10 cellular contexts compared by ENCODE assay signal in the genomic region with DNA sequence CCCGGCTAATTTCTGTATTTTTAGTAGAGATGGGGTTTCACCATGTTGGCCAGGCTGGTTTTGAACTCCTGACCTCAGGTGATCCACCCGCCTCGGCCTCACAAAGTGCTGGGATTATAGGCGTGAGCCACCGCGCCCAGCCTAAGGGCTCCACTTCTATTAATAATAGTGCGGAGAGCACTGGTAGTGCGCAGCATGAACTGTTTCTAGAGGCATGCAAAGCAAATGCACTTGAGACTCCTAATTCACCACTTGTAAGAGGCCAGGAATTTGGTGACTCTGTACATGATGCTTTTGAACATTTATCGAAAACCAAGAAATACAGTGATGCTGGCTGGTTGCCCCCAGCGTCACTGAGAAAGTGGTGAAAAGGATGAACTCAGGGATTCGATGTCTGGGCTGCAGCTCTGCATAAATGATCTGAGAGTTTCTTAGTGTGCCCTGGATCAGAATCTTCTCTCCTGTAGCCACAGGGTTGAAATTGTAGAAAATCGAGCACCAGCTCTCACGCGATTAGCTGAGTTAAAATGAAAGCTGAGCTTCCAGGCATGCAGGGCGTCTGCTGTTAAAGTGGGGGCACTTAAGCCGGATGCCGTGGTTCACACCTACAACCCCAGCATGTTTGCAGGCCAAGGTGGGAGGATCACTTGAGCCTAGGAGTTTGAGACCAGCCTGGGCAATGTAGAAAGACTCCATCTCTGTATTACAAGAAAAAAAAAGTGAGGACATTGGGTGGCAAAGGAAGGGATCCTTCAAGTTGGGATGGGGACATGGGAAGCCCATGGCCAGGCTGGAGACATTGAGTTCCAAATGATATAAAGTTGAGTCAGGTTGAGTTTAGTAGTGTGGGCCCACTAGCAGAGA. TPM values are rescaled to one million over a fixed set of nuclear protein-coding genes. Genes with fewer than 3 reads are reported as not detected.
DNase-seq lines count a peak whose midpoint lies in the region; ATAC-seq and TF ChIP-seq lines count a peak whose summit lies in the region.
"Had no signal": no experiment of that assay in that cellular context is flagged by ENCODE, and none has a peak within 500 bp of the region (broad histone marks: within the 10 kb centered on the region; RNA-seq: fewer than 3 reads in every experiment).

No MANE protein-coding gene starts in this region.

- no peaks in the 10 kb centered on the region for H3K27me3 Mint-ChIP-seq in CD4-positive, CD25-positive, alpha-beta regulatory T cell

- peak overlapping the region; percentile 92 for H3K27ac ChIP-seq in CD4-positive, CD25-positive, alpha-beta regulatory T cell (ENCODE audit: insufficient read depth, low read length, poor library complexity, severe bottlenecking)
- peak overlapping the region; percentile 92 for H3K27ac ChIP-seq in OCI-LY3 (ENCODE audit: low read length)
- no peak overlapping the region for H3K27ac ChIP-seq in psoas muscle

- no peaks in the 10 kb centered on the region for H3K9me3 Mint-ChIP-seq in CD4-positive, CD25-positive, alpha-beta regulatory T cell

- H4K20me1 ChIP-seq in OCI-LY3 (ENCODE audit: insufficient read depth, low read length): peaks cover 60% of the 10 kb centered on the region

- peaks cover 96% of the 10 kb centered on the region for H3K79me2 ChIP-seq in OCI-LY3 (ENCODE audit: low read length)

- H3K4me3 ChIP-seq in CD4-positive, CD25-positive, alpha-beta regulatory T cell (ENCODE audit: low read depth, low read length): peak overlapping the region; percentile 88
- peak overlapping the region; percentile 93 for H3K4me3 ChIP-seq in OCI-LY3 (ENCODE audit: low read length)
- peak overlapping the region; percentile 96 for H3K4me3 ChIP-seq in psoas muscle

- peak; percentile 22 to 91 (median 60) for DNase-seq in CD4-positive, CD25-positive, alpha-beta regulatory T cell
- peak; percentile 72 for DNase-seq in activated effector memory CD4-positive, alpha-beta T cell treated with Interleukin-2 at 50 U/mL for 16 hours
- DNase-seq in psoas muscle (no peak), posterior cingulate gyrus (no peak)
- DNase-seq: islet precursor cell, NCI-H1048 had no signal

- 84 to 93% (median 84%) methylated on average over 17 of the region's 17 CpGs for WGBS in psoas muscle, 3 donors

- peaks cover 31% of the 10 kb centered on the region for H3K36me3 ChIP-seq in CD4-positive, CD25-positive, alpha-beta regulatory T cell (ENCODE audit: control insufficient read depth, insufficient read depth, low read length)
- H3K36me3 ChIP-seq in OCI-LY3 (replicated peaks; ENCODE audit: low read depth, low read length) (peaks cover 64% of the 10 kb centered on the region), psoas muscle (ENCODE audit: insufficient read depth in 1 of 2, low read depth in 1 of 2) (peaks cover 0 to 54% of the 10 kb centered on the region in 2 donors)

- peak overlapping the region; percentile 95 to 98 (median 96) for H3K4me3 Mint-ChIP-seq in CD4-positive, CD25-positive, alpha-beta regulatory T cell

- intact Hi-C loops in psoas muscle (cut with DNase I): no loop called here
- intact Hi-C loops in posterior cingulate gyrus (cut with DNase I): loop anchor here (10.0 kb wide), 1 partner anchor 161 kb away; the partner anchor contains the start of gene GAA

- peaks cover 71% of the 10 kb centered on the region for H3K4me1 ChIP-seq in CD4-positive, CD25-positive, alpha-beta regulatory T cell (ENCODE audit: control insufficient read depth, insufficient read depth, low read length, poor library complexity, severe bottlenecking)
- H3K4me1 ChIP-seq in OCI-LY3 (ENCODE audit: low read length): peaks cover 32% of the 10 kb centered on the region
- peaks cover 25% of the 10 kb centered on the region for H3K4me1 ChIP-seq in psoas muscle

- H3K4me2 ChIP-seq in OCI-LY3 (ENCODE audit: low read length): peak overlapping the region; percentile 97

- peak overlapping the region; percentile 87 to 91 (median 91) for H3K27ac Mint-ChIP-seq in CD4-positive, CD25-positive, alpha-beta regulatory T cell

- H3K9me3 ChIP-seq in CD4-positive, CD25-positive, alpha-beta regulatory T cell (ENCODE audit: control insufficient read depth in 2 of 2, low read length in 2 of 2): no peaks in the 10 kb centered on the region
- no peaks in the 10 kb centered on the region for H3K9me3 ChIP-seq in OCI-LY3 (ENCODE audit: insufficient read depth, low read length)
- H3K9me3 ChIP-seq in psoas muscle: no peaks in the 10 kb centered on the region

- TF ChIP-seq CTCF in OCI-LY3 (IDR thresholded peaks at IDR 0.05; ENCODE audit: low read depth, low read length): no peak
- TF ChIP-seq CTCF in psoas muscle (IDR thresholded peaks at IDR 0.05): no peak

- ATAC-seq in CD4-positive, CD25-positive, alpha-beta regulatory T cell (ENCODE audit: low read depth in 2 of 2): peak in 1 of 2 donors; percentile 35
- ATAC-seq in psoas muscle (no peak), GM19351 (IDR thresholded peaks at IDR 0.05; ENCODE audit: unreplicated experiment) (no peak), GM18907 (IDR thresholded peaks at IDR 0.05; ENCODE audit: unreplicated experiment) (no peak), HG02623 (IDR thresholded peaks at IDR 0.05; ENCODE audit: unreplicated experiment) (no peak)

- peak overlapping the region; percentile 95; the same call in 1 of the 2 replicates for H3K9ac ChIP-seq in OCI-LY3 (ENCODE audit: low read length)

- no peaks in the 10 kb centered on the region for H3K27me3 ChIP-seq in CD4-positive, CD25-positive, alpha-beta regulatory T cell (ENCODE audit: control insufficient read depth, insufficient read depth, low read length)
- H3K27me3 ChIP-seq in OCI-LY3 (ENCODE audit: low read depth, low read length): no peaks in the 10 kb centered on the region
- no peaks in the 10 kb centered on the region for H3K27me3 ChIP-seq in psoas muscle (ENCODE audit: insufficient read depth in 3 of 3, low read length in 2 of 3)

- peaks cover 3 to 56% (median 29%) of the 10 kb centered on the region in 4 donors for H3K4me1 Mint-ChIP-seq in CD4-positive, CD25-positive, alpha-beta regulatory T cell

- peaks cover 16% of the 10 kb centered on the region for H3K36me3 Mint-ChIP-seq in CD4-positive, CD25-positive, alpha-beta regulatory T cell

- no peak overlapping the region for H2AFZ ChIP-seq in OCI-LY3 (ENCODE audit: low read depth, low read length)

RNA-seq across cellular contexts. Expression of gene RNF213, which starts 4.8 kb away (rescaled TPM):
- total RNA-seq in CD4-positive, CD25-positive, alpha-beta regulatory T cell: 666 TPM
- 10 to 100 TPM; 27.6 to 33.7 (median 31.2) TPM for polyA plus RNA-seq in CD4-positive, CD25-positive, alpha-beta regulatory T cell
- 10 to 100 TPM; 33.7 to 42.0 (median 35.4) TPM for total RNA-seq in psoas muscle
- 10 to 100 TPM; 10.2 to 26.9 (median 15.8) TPM for polyA plus RNA-seq in psoas muscle

RNA-seq across cellular contexts. Expression of gene SLC26A11, which starts 45.2 kb away (rescaled TPM):
- total RNA-seq in CD4-positive, CD25-positive, alpha-beta regulatory T cell: 75.9 TPM
- 10 to 100 TPM in 1 of 4 donors, 1 to 10 TPM in 3; 7.7 to 10.2 (median 8.1) TPM for polyA plus RNA-seq in CD4-positive, CD25-positive, alpha-beta regulatory T cell
- total RNA-seq in psoas muscle: 1 to 10 TPM; 3.2 to 5.1 (median 3.8) TPM
- polyA plus RNA-seq in psoas muscle: 1 to 10 TPM; 2.2 to 3.2 (median 2.2) TPM

RNA-seq across cellular contexts. Expression of gene SGSH, which starts 45.3 kb away (rescaled TPM):
- 138 TPM for total RNA-seq in CD4-positive, CD25-positive, alpha-beta regulatory T cell
- 10 to 100 TPM; 43.8 to 48.4 (median 46.7) TPM for polyA plus RNA-seq in CD4-positive, CD25-positive, alpha-beta regulatory T cell
- total RNA-seq in psoas muscle: 10 to 100 TPM in 3 of 4 donors, 1 to 10 TPM in 1; 4.9 to 16.6 (median 13.0) TPM
- 1 to 10 TPM; 4.7 to 5.6 (median 4.8) TPM for polyA plus RNA-seq in psoas muscle

Comparison
In these comparisons a context has a peak if more than half of its experiments do, and no peak if none do; other contexts are left out.
1. DNase-seq: peak in CD4-positive, CD25-positive, alpha-beta regulatory T cell (3 of 3) and activated effector memory CD4-positive, alpha-beta T cell treated with Interleukin-2 at 50 U/mL for 16 hours (single experiment); none in psoas muscle (0 of 2) and posterior cingulate gyrus (0 of 10).
2. RNA of gene RNF213, which starts 4.8 kb away (total RNA-seq): 666 TPM in CD4-positive, CD25-positive, alpha-beta regulatory T cell (single experiment); 33.7 to 42.0 TPM in psoas muscle; every median in the first group is over 10 times any median in the second.
3. RNA of gene SLC26A11, which starts 45.2 kb away (total RNA-seq): 75.9 TPM in CD4-positive, CD25-positive, alpha-beta regulatory T cell (single experiment); 3.2 to 5.1 TPM in psoas muscle; every median in the first group is over 10 times any median in the second.
4. Peak in every context shown above with its lines, with median percentiles within 50 percentile points of each other: H3K4me3 ChIP-seq.